9 cellular contexts compared by ENCODE assay signal in the genomic region with DNA sequence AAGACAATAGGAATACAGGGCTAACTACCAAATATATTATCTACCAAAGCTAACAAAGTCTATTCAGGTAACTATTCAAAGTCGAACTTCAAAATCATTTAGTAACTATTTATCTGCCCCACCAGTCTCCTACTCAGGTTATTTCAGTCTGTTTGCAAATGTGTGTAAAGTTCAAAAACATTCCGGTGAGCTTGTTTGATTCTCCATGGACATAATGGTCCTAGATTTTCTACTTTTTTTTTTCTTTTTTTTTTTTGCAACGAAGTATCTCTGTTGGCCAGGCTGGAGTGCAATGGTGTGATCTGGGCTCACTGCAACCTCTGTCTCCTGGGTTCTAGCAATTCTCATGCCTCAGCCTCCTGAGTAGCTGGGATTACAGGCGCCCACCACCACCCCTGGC.
"Had no signal": no experiment of that assay in that cellular context is flagged by ENCODE, and none has a peak within 500 bp of the region (broad histone marks: within the 10 kb centered on the region; RNA-seq: fewer than 3 reads in every experiment).

No MANE protein-coding gene starts in this region.

- H3K9me3 ChIP-seq: HAP-1 had no signal

- ATAC-seq: HCT116 had no signal

- H3K4me3 Mint-ChIP-seq: HFFc6, IgD-negative memory B cell had no signal

- H3K4me1 ChIP-seq: HAP-1 had no signal

- H3K36me3 ChIP-seq: HAP-1 had no signal

- DNase-seq: GM23248, GOT3, H7, HFFc6, KBM-7 had no signal

- H3K9me3 Mint-ChIP-seq: HFFc6 had no signal

- H3K27ac ChIP-seq: GM23248, HL-60 had no signal

- H3K36me3 Mint-ChIP-seq: IgD-negative memory B cell had no signal

- H3K4me3 ChIP-seq: GM23248, HAP-1 had no signal

- H3K9ac ChIP-seq: GM23248 had no signal

- H2AFZ ChIP-seq: GM23248 had no signal

- H3K27ac Mint-ChIP-seq: HFFc6, IgD-negative memory B cell had no signal

- H3K4me1 Mint-ChIP-seq: IgD-negative memory B cell had no signal
